ENCODE assay signal across 8 cellular contexts in genomic region chr1:42937836-42938595, GRCh38. TPM values are rescaled to one million over a fixed set of nuclear protein-coding genes. Genes with fewer than 3 reads are reported as not detected.
A peak's percentile ranks its signal among the peaks of the same experiment; 100 is the strongest.
DNase-seq lines count a peak whose midpoint lies in the region; ATAC-seq, FAIRE-seq and TF ChIP-seq lines count a peak whose summit lies in the region.

No MANE protein-coding gene starts in this region.

- TF ChIP-seq POLR2A in HepG2 (IDR thresholded peaks at IDR 0.05; ENCODE audit: insufficient read depth in 1 of 2, low read depth in 2 of 2, low read length in 2 of 2): peak in 1 of 2 experiments; percentile 42; a peak in 1 of 4 replicates
- no peak for TF ChIP-seq POLR2A in right lobe of liver (IDR thresholded peaks at IDR 0.05)

- no peaks in the 10 kb centered on the region for H3K9me3 ChIP-seq in HepG2 (ENCODE audit: low read length)
- H3K9me3 ChIP-seq in right lobe of liver: no peaks in the 10 kb centered on the region

- intact Hi-C loops in HepG2 (cut with micrococcal nuclease; ENCODE audit: unreplicated experiment) (no loop called here), right lobe of liver (cut with DNase I) (no loop called here)

- peaks cover 99% of the 10 kb centered on the region for H4K20me1 ChIP-seq in HepG2 (ENCODE audit: insufficient read depth, low read length)

- ATAC-seq in HepG2 (no peak), right lobe of liver (no peak), memory B cell (ENCODE audit: low read depth) (peak; percentile 10), GM19324 (IDR thresholded peaks at IDR 0.05; ENCODE audit: low FRiP score, unreplicated experiment) (no peak), GM18519 (IDR thresholded peaks at IDR 0.05; ENCODE audit: low FRiP score, unreplicated experiment) (no peak)

- H2AFZ ChIP-seq in HepG2 (ENCODE audit: low read length): no peak overlapping the region

- no peak for TF ChIP-seq RAD21 in HepG2 (CRISPR knock-in tag; IDR thresholded peaks at IDR 0.05)

- H3K27me3 ChIP-seq in HepG2 (ENCODE audit: control insufficient read depth in 1 of 2, insufficient read depth in 2 of 2, low read length in 2 of 2): no peaks in the 10 kb centered on the region
- no peaks in the 10 kb centered on the region for H3K27me3 ChIP-seq in right lobe of liver

- H3K36me3 ChIP-seq in HepG2 (replicated peaks in 1 of 2; ENCODE audit: control insufficient read depth in 1 of 2, insufficient read depth in 2 of 2, low read length in 2 of 2) (peaks cover 77 to 97% of the 10 kb centered on the region in 2 experiments), right lobe of liver (no peaks in the 10 kb centered on the region)

- peaks cover 99% of the 10 kb centered on the region for H3K79me2 ChIP-seq in HepG2 (ENCODE audit: insufficient read depth, low read length)

- BruUV-seq in HepG2 (replicated peaks; lab: Mats Ljungman, UMichigan): no TSS peak

- H3K27ac Mint-ChIP-seq in activated CD4-positive, alpha-beta memory T cell treated with anti-CD3 and anti-CD28 coated beads, Interleukin-2, amount 10 ng/mL, durations not matched to agents 7 days and 5 days: peak overlapping the region; percentile 94
- H3K27ac Mint-ChIP-seq in memory B cell: peak overlapping the region; percentile 96

- H3K4me1 ChIP-seq in HepG2 (ENCODE audit: insufficient read depth, low read length) (peaks cover 95% of the 10 kb centered on the region), right lobe of liver (peaks cover 0 to 13% (median 0%) of the 10 kb centered on the region in 4 donors)

- H3K4me2 ChIP-seq in HepG2 (ENCODE audit: low read depth, low read length): no peak overlapping the region

- CTCF ChIA-PET in HepG2 (lab: Yijun Ruan, JAX; ENCODE audit: low intra/inter-chr PET ratio, low total read pairs): no interaction called here
- CTCF ChIA-PET in activated CD4-positive, alpha-beta memory T cell treated with anti-CD3 and anti-CD28 coated beads, Interleukin-2, amount 10 ng/mL, durations not matched to agents 7 days and 5 days (lab: Charles Lee): interaction anchor here (0.7 to 3.7 kb wide), 8 partner anchors 13 to 136 kb away, joined by 3 to 12 read pairs (median 6); no protein-coding TSS in a partner anchor

- H3K27me3 Mint-ChIP-seq in activated CD4-positive, alpha-beta memory T cell treated with anti-CD3 and anti-CD28 coated beads, Interleukin-2, amount 10 ng/mL, durations not matched to agents 7 days and 5 days: no peaks in the 10 kb centered on the region
- H3K27me3 Mint-ChIP-seq in memory B cell: no peaks in the 10 kb centered on the region

- H3K27ac ChIP-seq in HepG2 (ENCODE audit: extremely low read length, insufficient read depth, low read length) (peak overlapping the region; percentile 68), right lobe of liver (no peak overlapping the region)

- WGBS in HepG2 (ENCODE audit: low lambda C conversion rate): 86% methylated on average over 4 of the region's 6 CpGs
- WGBS in right lobe of liver (ENCODE audit: insufficient coverage, low coverage, low lambda C conversion rate, missing lambda C conversion rate): 93% methylated on average over 3 of the region's 6 CpGs

- H3K4me3 ChIP-seq in HepG2 (replicated peaks in 1 of 3; ENCODE audit: insufficient read depth in 1 of 3, low read depth in 2 of 3, low read length in 3 of 3): no peak overlapping the region
- no peak overlapping the region for H3K4me3 ChIP-seq in right lobe of liver

- DNase-seq in HepG2 (ENCODE audit: low spot score) (no peak), right lobe of liver (no peak), memory B cell (ENCODE audit: low spot score in 2 of 2) (no peak), NCI-H1417 (lab: John Stamatoyannopoulos, UW) (no peak)
- DNase-seq in activated CD4-positive, alpha-beta memory T cell treated with anti-CD3 and anti-CD28 coated beads, Interleukin-2, amount 10 ng/mL, durations not matched to agents 7 days and 5 days: peak; percentile 55
- no peak for DNase-seq in stimulated activated CD4-positive, alpha-beta T cell treated with anti-CD3 and anti-CD28 coated beads, Interleukin-4, amount 100 ng/mL, for 4 hours

- H3K4me3 Mint-ChIP-seq in activated CD4-positive, alpha-beta memory T cell treated with anti-CD3 and anti-CD28 coated beads, Interleukin-2, amount 10 ng/mL, durations not matched to agents 7 days and 5 days: peak overlapping the region; percentile 59
- peak overlapping the region; percentile 47 for H3K4me3 Mint-ChIP-seq in memory B cell

- POLR2A ChIA-PET in HepG2 (lab: Yijun Ruan, JAX): interaction anchor here (0.8 to 1.5 kb wide), 6 partner anchors 14 to 98 kb away, joined by 3 to 8 read pairs (median 4); no protein-coding TSS in a partner anchor
- POLR2A ChIA-PET in activated CD4-positive, alpha-beta memory T cell treated with anti-CD3 and anti-CD28 coated beads, Interleukin-2, amount 10 ng/mL, durations not matched to agents 7 days and 5 days (lab: Charles Lee): interaction anchor here (1.4 to 17.7 kb wide), 5 partner anchors 9 to 134 kb away, joined by 3 to 387 read pairs (median 8); partner anchors contain the start of gene SLC2A1

- no peak overlapping the region for H3K9ac ChIP-seq in HepG2 (ENCODE audit: insufficient read depth, low read depth, low read length)

- no peaks in the 10 kb centered on the region for H3K9me3 Mint-ChIP-seq in activated CD4-positive, alpha-beta memory T cell treated with anti-CD3 and anti-CD28 coated beads, Interleukin-2, amount 10 ng/mL, durations not matched to agents 7 days and 5 days
- H3K9me3 Mint-ChIP-seq in memory B cell: no peaks in the 10 kb centered on the region

- in situ Hi-C loops in HepG2 (cut with HindIII; ENCODE audit: extremely low pct_ligation_motif_present, low pct_unique_long_range_greater_than_20kb): no loop called here

- peaks cover 92% of the 10 kb centered on the region for H3K36me3 Mint-ChIP-seq in activated CD4-positive, alpha-beta memory T cell treated with anti-CD3 and anti-CD28 coated beads, Interleukin-2, amount 10 ng/mL, durations not matched to agents 7 days and 5 days (ENCODE audit: low read depth)
- peaks cover 52% of the 10 kb centered on the region for H3K36me3 Mint-ChIP-seq in memory B cell

- peaks cover 99% of the 10 kb centered on the region for H3K4me1 Mint-ChIP-seq in activated CD4-positive, alpha-beta memory T cell treated with anti-CD3 and anti-CD28 coated beads, Interleukin-2, amount 10 ng/mL, durations not matched to agents 7 days and 5 days
- H3K4me1 Mint-ChIP-seq in memory B cell: peaks cover 85% of the 10 kb centered on the region

- TF ChIP-seq CTCF in HepG2 (CRISPR knock-in tag; IDR thresholded peaks at IDR 0.05) (no peak), right lobe of liver (IDR thresholded peaks at IDR 0.05) (no peak)

- no peak for FAIRE-seq in HepG2 (lab: Jason Lieb, UNC)

- TF ChIP-seq EP300 in HepG2 (IDR thresholded peaks at IDR 0.05; ENCODE audit: low read depth in 2 of 2, low read length in 2 of 2) (no peak), HepG2 (CRISPR knock-in tag; IDR thresholded peaks at IDR 0.05; ENCODE audit: borderline replicate concordance) (no peak)

TF ChIP-seq in HepG2, 621 proteins besides CTCF, POLR2A, EP300 and RAD21 (continues in another document):
- no peak for TF ChIP-seq PCBP1 (IDR thresholded peaks at IDR 0.05; ENCODE audit: borderline replicate concordance, low read depth, low read length)
- TF ChIP-seq RBM22 (optimal IDR thresholded peaks at IDR 0.05; ENCODE audit: low read length): peak; percentile 29
- no peak for TF ChIP-seq TEAD3 (CRISPR knock-in tag; optimal IDR thresholded peaks at IDR 0.05; ENCODE audit: borderline replicate concordance)
- TF ChIP-seq FOXM1 (CRISPR knock-in tag; IDR thresholded peaks at IDR 0.05): no peak
- TF ChIP-seq TFE3 (CRISPR knock-in tag; IDR thresholded peaks at IDR 0.05): no peak
- 0 out of 2 replicates have a peak, but pooled peaks have one; percentile 45 for TF ChIP-seq POLR2G (IDR thresholded peaks at IDR 0.05; ENCODE audit: low read depth, low read length)

RNA-seq across cellular contexts. Expression of gene SLC2A1, which starts 20.7 kb away (rescaled TPM):
- total RNA-seq in HepG2 (2016; rRNA removed; fragmentation: Illumina TruSeq; extraction: Trizol) (54.3 and 125 TPM in 2 replicates), right lobe of liver (10 to 100 TPM in 1 of 6 experiments, 1 to 10 TPM in 4, under 1 TPM in 1; 0.74 to 34.3 (median 5.8) TPM)
- 17.1 and 18.0 TPM in 2 replicates for total RNA-seq in HepG2 (2016; cell fraction: cytosol; rRNA removed; fragmentation: Illumina TruSeq; extraction: Trizol; ENCODE audit: low read depth)
- 44.3 and 121 TPM in 2 replicates for total RNA-seq in HepG2 (2016; cell fraction: insoluble cytoplasmic fraction; rRNA removed; fragmentation: Illumina TruSeq; extraction: Trizol)
- 38.1 and 44.0 TPM in 2 replicates for total RNA-seq in HepG2 (2016; cell fraction: membrane; rRNA removed; fragmentation: Illumina TruSeq; extraction: Trizol)
- 146 and 160 TPM in 2 replicates for total RNA-seq in HepG2 (2016; cell fraction: nucleus; rRNA removed; fragmentation: Illumina TruSeq; extraction: Trizol)
- polyA plus RNA-seq in HepG2 (2011; rRNA removed): 315 and 423 TPM in 2 replicates
- polyA plus RNA-seq in HepG2 (2011; cell fraction: cytosol; rRNA removed): 201 and 410 TPM in 2 replicates
- 305 and 663 TPM in 2 replicates for polyA plus RNA-seq in HepG2 (2011; cell fraction: nucleus; rRNA removed)
- 253 and 372 TPM in 2 replicates for polyA plus RNA-seq in HepG2 (2012)
- 10.8 and 11.3 TPM in 2 replicates for polyA plus RNA-seq in HepG2 (2016; cell fraction: cytosol; fragmentation: Illumina TruSeq; extraction: Trizol; ENCODE audit: low read depth)
- 47.5 and 58.0 TPM in 2 replicates for polyA plus RNA-seq in HepG2 (2016; cell fraction: insoluble cytoplasmic fraction; fragmentation: Illumina TruSeq; extraction: Trizol; ENCODE audit: low read depth)
- 20.7 and 24.0 TPM in 2 replicates for polyA plus RNA-seq in HepG2 (2016; cell fraction: membrane; fragmentation: Illumina TruSeq; extraction: Trizol; ENCODE audit: low read depth)
- 232 and 245 TPM in 2 replicates for polyA plus RNA-seq in HepG2 (2016; cell fraction: nucleus; fragmentation: Illumina TruSeq; extraction: Trizol; ENCODE audit: insufficient read depth, low read depth)
- polyA minus RNA-seq in HepG2 (2011; rRNA and poly(A)+ RNA removed; ENCODE audit: low replicate concordance): 61.9 and 1,182 TPM in 2 replicates
- 204 and 374 TPM in 2 replicates for polyA minus RNA-seq in HepG2 (2011; cell fraction: cytosol; rRNA and poly(A)+ RNA removed)
- polyA minus RNA-seq in HepG2 (2011; cell fraction: nucleus; rRNA and poly(A)+ RNA removed): 146 and 207 TPM in 2 replicates
- 100 to 1,000 TPM; 153 TPM for total RNA-seq in activated CD4-positive, alpha-beta memory T cell treated with anti-CD3 and anti-CD28 coated beads, Interleukin-2, amount 10 ng/mL, durations not matched to agents 7 days and 5 days
